In the genomic region with DNA sequence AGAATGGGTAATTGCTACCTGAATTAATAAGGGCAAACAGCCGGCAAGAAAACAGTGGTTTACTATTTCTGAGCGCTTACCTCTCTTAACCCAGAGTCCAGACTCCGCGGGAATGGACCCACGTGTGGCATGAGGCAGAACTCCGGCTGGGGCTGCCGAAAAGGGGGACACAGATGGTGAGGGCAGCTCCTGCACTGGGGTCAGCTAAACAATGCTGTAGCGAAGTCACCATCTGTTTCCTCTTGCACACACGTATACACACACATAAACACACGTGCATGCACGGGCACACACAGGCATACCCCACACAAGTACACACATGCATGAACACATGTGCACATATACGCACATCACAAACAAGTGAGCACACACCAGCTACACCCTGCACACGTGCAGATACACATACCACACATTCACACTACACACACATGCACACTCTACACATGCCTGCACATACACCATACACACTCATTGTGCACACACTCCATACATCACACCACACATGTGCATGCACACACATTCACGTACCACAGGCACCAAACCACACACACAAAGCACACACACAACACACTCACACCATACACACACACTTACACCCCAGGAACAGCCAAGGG, we compare ENCODE assay signal across 10 cellular contexts.
DNase-seq lines count a peak whose midpoint lies in the region; ATAC-seq and TF ChIP-seq lines count a peak whose summit lies in the region.
"Had no signal": no experiment of that assay in that cellular context is flagged by ENCODE, and none has a peak within 500 bp of the region (broad histone marks: within the 10 kb centered on the region; RNA-seq: fewer than 3 reads in every experiment).

No MANE protein-coding gene starts in this region.

- H3K27me3 Mint-ChIP-seq in activated naive CD4-positive, alpha-beta T cell treated with anti-CD3 and anti-CD28 coated beads, Interleukin-2, amount 50 U/mL, for 24 hours, result peaks cover 3% of the 10 kb centered on the region
- H3K27me3 Mint-ChIP-seq in T-helper 17 cell (peaks cover 5% of the 10 kb centered on the region), MCF 10A (ENCODE audit: insufficient read depth, unreplicated experiment) (no peaks in the 10 kb centered on the region)

- POLR2A ChIA-PET in MCF 10A (lab: Yijun Ruan, JAX), result no interaction called here

- DNase-seq in activated naive CD4-positive, alpha-beta T cell treated with anti-CD3 and anti-CD28 coated beads, Interleukin-2, amount 50 U/mL, for 16 hours, result no peak
- DNase-seq in T-helper 17 cell (no peak), left kidney (ENCODE audit: low read depth, low spot score) (peak; percentile 62), ureter (ENCODE audit: low spot score) (peak; percentile 27), MCF 10A (ENCODE audit: unreplicated experiment) (no peak)
- no peak for DNase-seq in activated effector memory CD4-positive, alpha-beta T cell treated with Interleukin-2 at 50 U/mL for 16 hours
- DNase-seq: GOT3, NCI-H446 had no signal

- H3K36me3 Mint-ChIP-seq in activated naive CD4-positive, alpha-beta T cell treated with anti-CD3 and anti-CD28 coated beads, Interleukin-2, amount 50 U/mL, for 24 hours, result no peaks in the 10 kb centered on the region
- H3K36me3 Mint-ChIP-seq in T-helper 17 cell (ENCODE audit: low read depth) (no peaks in the 10 kb centered on the region), MCF 10A (ENCODE audit: insufficient read depth, unreplicated experiment) (no peaks in the 10 kb centered on the region)

- CTCF ChIA-PET in MCF 10A (lab: Yijun Ruan, JAX), result interaction anchor here (0.6 kb wide), 1 partner anchor 564 kb away, joined by 3 read pairs; no protein-coding TSS in a partner anchor

- intact Hi-C loops in MCF 10A (cut with micrococcal nuclease), result no loop called here

- no peaks in the 10 kb centered on the region for H3K9me3 Mint-ChIP-seq in activated naive CD4-positive, alpha-beta T cell treated with anti-CD3 and anti-CD28 coated beads, Interleukin-2, amount 50 U/mL, for 24 hours
- H3K9me3 Mint-ChIP-seq in MCF 10A (ENCODE audit: unreplicated experiment), result no peaks in the 10 kb centered on the region

- BruUV-seq in MCF 10A (replicated peaks; lab: Mats Ljungman, UMichigan), result no TSS peak

- ATAC-seq in T-helper 17 cell, result no peak
- ATAC-seq in GM19463 (IDR thresholded peaks at IDR 0.05; ENCODE audit: unreplicated experiment), result no peak

- peak overlapping the region; percentile 8 for H3K27ac Mint-ChIP-seq in activated naive CD4-positive, alpha-beta T cell treated with anti-CD3 and anti-CD28 coated beads, Interleukin-2, amount 50 U/mL, for 24 hours
- H3K27ac Mint-ChIP-seq in T-helper 17 cell (peak overlapping the region; percentile 68), MCF 10A (ENCODE audit: low read depth, unreplicated experiment) (no peak overlapping the region)

- no peaks in the 10 kb centered on the region for H3K9me3 ChIP-seq in T-helper 17 cell (ENCODE audit: control insufficient read depth, low read length, poor library complexity, severe bottlenecking)

- H3K4me3 Mint-ChIP-seq in activated naive CD4-positive, alpha-beta T cell treated with anti-CD3 and anti-CD28 coated beads, Interleukin-2, amount 50 U/mL, for 24 hours, result peak overlapping the region; percentile 54
- peak overlapping the region; percentile 83 for H3K4me3 Mint-ChIP-seq in T-helper 17 cell
- no peak overlapping the region for H3K4me3 Mint-ChIP-seq in MCF 10A (ENCODE audit: unreplicated experiment)

- H3K4me1 Mint-ChIP-seq in activated naive CD4-positive, alpha-beta T cell treated with anti-CD3 and anti-CD28 coated beads, Interleukin-2, amount 50 U/mL, for 24 hours, result peaks cover 44% of the 10 kb centered on the region
- H3K4me1 Mint-ChIP-seq in T-helper 17 cell, result peaks cover 37% of the 10 kb centered on the region
- H3K4me1 Mint-ChIP-seq in MCF 10A (ENCODE audit: insufficient read depth, unreplicated experiment), result no peaks in the 10 kb centered on the region

- TF ChIP-seq CTCF in MCF 10A (IDR thresholded peaks at IDR 0.05; ENCODE audit: unreplicated experiment), result no peak

Comparison
In these comparisons a context has a peak if more than half of its experiments do, and no peak if none do; other contexts are left out.
1. DNase-seq: peak in left kidney (single experiment) and ureter (single experiment); none in activated naive CD4-positive, alpha-beta T cell treated with anti-CD3 and anti-CD28 coated beads, Interleukin-2, amount 50 U/mL, for 16 hours (single experiment), T-helper 17 cell (0 of 3), activated effector memory CD4-positive, alpha-beta T cell treated with Interleukin-2 at 50 U/mL for 16 hours (single experiment) and MCF 10A (single experiment).